Comparison of ENCODE assay signal across 20 cellular contexts in the genomic region with DNA sequence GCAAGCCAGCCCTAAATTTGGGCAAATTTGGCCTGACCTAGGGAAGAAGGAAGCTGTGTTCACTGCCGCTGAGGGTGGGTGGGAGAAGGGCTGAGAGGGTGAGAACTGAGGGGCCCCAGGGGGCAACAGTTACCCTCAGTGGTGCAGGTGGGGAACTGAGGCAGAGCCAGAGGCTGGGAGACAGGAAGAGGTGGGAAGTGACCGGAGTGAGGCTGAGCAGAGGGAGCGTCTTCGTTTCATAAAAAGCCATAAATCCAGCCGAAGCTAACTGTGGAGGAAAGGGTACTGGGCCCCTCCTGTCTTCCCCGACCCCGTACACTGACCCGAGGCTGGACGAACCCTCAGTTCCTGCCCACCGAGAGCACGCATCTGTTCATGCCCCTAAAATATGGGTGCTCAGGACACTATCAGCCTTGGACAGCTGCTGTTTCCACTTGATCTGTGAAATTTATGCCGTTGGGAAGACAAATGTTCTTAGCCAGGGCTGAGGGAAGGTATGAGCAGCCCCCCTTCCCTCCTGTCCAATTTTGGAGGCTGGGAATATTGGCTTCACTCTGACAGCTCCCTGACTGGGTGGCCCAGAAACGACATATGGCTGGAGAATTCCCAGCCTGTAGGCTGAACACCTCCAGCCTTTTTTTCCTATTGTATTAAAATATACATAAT.
"Had no signal": no experiment of that assay in that cellular context is flagged by ENCODE, and none has a peak within 500 bp of the region (broad histone marks: within the 10 kb centered on the region; RNA-seq: fewer than 3 reads in every experiment).

No MANE protein-coding gene starts in this region.

- H3K4me1 Mint-ChIP-seq: activated naive CD4-positive, alpha-beta T cell treated with anti-CD3 and anti-CD28 coated beads, Interleukin-2, amount 50 U/mL, for 24 hours; activated naive CD8-positive, alpha-beta T cell treated with anti-CD3 and anti-CD28 coated beads, Interleukin-2, amount 50 U/mL, for 24 hours; central memory CD8-positive, alpha-beta T cell; natural killer cell had no signal

- H3K9me3 Mint-ChIP-seq: activated naive CD8-positive, alpha-beta T cell treated with anti-CD3 and anti-CD28 coated beads, Interleukin-2, amount 50 U/mL, for 24 hours; central memory CD8-positive, alpha-beta T cell; natural killer cell had no signal

- H3K4me3 Mint-ChIP-seq: activated naive CD4-positive, alpha-beta T cell treated with anti-CD3 and anti-CD28 coated beads, Interleukin-2, amount 50 U/mL, for 24 hours; activated naive CD8-positive, alpha-beta T cell treated with anti-CD3 and anti-CD28 coated beads, Interleukin-2, amount 50 U/mL, for 24 hours; activated T-cell treated with anti-CD3 and anti-CD28 coated beads, Interleukin-2, amount 50 U/mL, for 4 hours; central memory CD8-positive, alpha-beta T cell; natural killer cell had no signal

- H3K36me3 Mint-ChIP-seq: activated naive CD4-positive, alpha-beta T cell treated with anti-CD3 and anti-CD28 coated beads, Interleukin-2, amount 50 U/mL, for 24 hours; natural killer cell had no signal

- ATAC-seq: activated naive CD8-positive, alpha-beta T cell treated with anti-CD3 and anti-CD28 coated beads, Interleukin-2, amount 50 U/mL, for 24 hours; activated T-cell treated with anti-CD3 and anti-CD28 coated beads, Interleukin-2, amount 50 U/mL, for 4 hours; foreskin keratinocyte; left lung; natural killer cell; right cardiac atrium had no signal

- H3K27ac Mint-ChIP-seq: activated naive CD4-positive, alpha-beta T cell treated with anti-CD3 and anti-CD28 coated beads, Interleukin-2, amount 50 U/mL, for 24 hours; activated naive CD8-positive, alpha-beta T cell treated with anti-CD3 and anti-CD28 coated beads, Interleukin-2, amount 50 U/mL, for 24 hours; activated T-helper 2 cell treated with anti-CD3 and anti-CD28 coated beads, Interferon-gamma antibody, Interleukin-2, Interleukin-4, amounts not matched to agents 10 μg/mL and 5 μg/mL and 100 μg/mL, durations not matched to agents 14 hours and 24 hours and 36 hours; natural killer cell had no signal

- DNase-seq: activated CD4-positive, alpha-beta T cell treated with anti-CD3 and anti-CD28 coated beads for 4 hours; activated CD4-positive, alpha-beta T cell treated with anti-CD3 and anti-CD28 coated beads, Interleukin-2, amount 50 U/mL, for 4 hours; activated naive CD8-positive, alpha-beta T cell treated with anti-CD3 and anti-CD28 coated beads, Interleukin-2, amount 50 U/mL, for 24 hours; activated T-cell treated with anti-CD3 and anti-CD28 coated beads, Interleukin-2, amount 50 U/mL, for 4 hours; amygdala; dermis blood vessel endothelial cell; effector CD4-positive, alpha-beta T cell; foreskin keratinocyte; lower lobe of right lung; mesenchymal stem cell; natural killer cell; posterior cingulate gyrus; right cardiac atrium; stimulated activated CD4-positive, alpha-beta T cell treated with anti-CD3 and anti-CD28 coated beads, Interleukin-15, amount 100 ng/mL, for 24 hours; stimulated activated naive CD4-positive, alpha-beta T cell treated with Interleukin-2 at 50 U/mL for 16 hours; transverse colon had no signal
